In genomic region chr7:38363379-38363778, GRCh38 we compare ENCODE assay signal across 8 cellular contexts.
DNase-seq lines count a peak whose midpoint lies in the region; ATAC-seq and TF ChIP-seq lines count a peak whose summit lies in the region.
"Not testable (repeated sequence)": the region's sequence is repeated elsewhere in the genome, so short reads cannot be mapped to it uniquely, and the experiment has no call there.

No MANE protein-coding gene starts in this region.

- H3K9me3 ChIP-seq in right lobe of liver: not testable (repeated sequence)

- H3K4me3 ChIP-seq in NB4 (ENCODE audit: low read depth, low read length); right lobe of liver: not testable (repeated sequence)

- peaks cover 28% of the 10 kb centered on the region for H3K36me3 Mint-ChIP-seq in activated T-helper 2 cell treated with anti-CD3 and anti-CD28 coated beads, Interferon-gamma antibody, Interleukin-2, Interleukin-4, amounts not matched to agents 10 μg/mL and 5 μg/mL and 100 μg/mL, durations not matched to agents 14 hours and 24 hours and 36 hours (ENCODE audit: low read depth)
- H3K36me3 Mint-ChIP-seq in effector memory CD8-positive, alpha-beta T cell (ENCODE audit: insufficient read depth): peaks cover 36% of the 10 kb centered on the region

- TF ChIP-seq POLR2A in NB4 (IDR thresholded peaks at IDR 0.05; ENCODE audit: extremely low read depth, insufficient read length); right lobe of liver (IDR thresholded peaks at IDR 0.05): not testable (repeated sequence)

- not testable (repeated sequence) for H3K27me3 ChIP-seq in right lobe of liver

- H3K4me1 Mint-ChIP-seq in activated T-helper 2 cell treated with anti-CD3 and anti-CD28 coated beads, Interferon-gamma antibody, Interleukin-2, Interleukin-4, amounts not matched to agents 10 μg/mL and 5 μg/mL and 100 μg/mL, durations not matched to agents 14 hours and 24 hours and 36 hours (ENCODE audit: low read depth): peaks cover 60% of the 10 kb centered on the region
- peaks cover 56 to 64% of the 10 kb centered on the region in 2 donors for H3K4me1 Mint-ChIP-seq in effector memory CD8-positive, alpha-beta T cell (ENCODE audit: low read depth in 2 of 2)

- peak overlapping the region; percentile 82 for H3K4me3 Mint-ChIP-seq in activated T-helper 2 cell treated with anti-CD3 and anti-CD28 coated beads, Interferon-gamma antibody, Interleukin-2, Interleukin-4, amounts not matched to agents 10 μg/mL and 5 μg/mL and 100 μg/mL, durations not matched to agents 14 hours and 24 hours and 36 hours (ENCODE audit: low read depth)
- peak overlapping the region; percentile 93 to 95 for H3K4me3 Mint-ChIP-seq in effector memory CD8-positive, alpha-beta T cell

- H3K27me3 Mint-ChIP-seq in activated T-helper 2 cell treated with anti-CD3 and anti-CD28 coated beads, Interferon-gamma antibody, Interleukin-2, Interleukin-4, amounts not matched to agents 10 μg/mL and 5 μg/mL and 100 μg/mL, durations not matched to agents 14 hours and 24 hours and 36 hours (ENCODE audit: low read depth); effector memory CD8-positive, alpha-beta T cell: not testable (repeated sequence)

- peak; percentile 79 for DNase-seq in NB4 (ENCODE audit: low read depth)
- peak; percentile 47 to 76 (median 67) for DNase-seq in T-helper 1 cell
- DNase-seq in activated T-helper 2 cell treated with anti-CD3 and anti-CD28 coated beads, Interferon-gamma antibody, Interleukin-2, Interleukin-4, amounts not matched to agents 10 μg/mL and 5 μg/mL and 100 μg/mL, durations not matched to agents 14 hours and 24 hours and 36 hours (ENCODE audit: low spot score): peak; percentile 68
- peak; percentile 75 to 76 (median 76) for DNase-seq in effector memory CD8-positive, alpha-beta T cell
- peak in 2 of 3 donors; percentile 58 to 66 for DNase-seq in right lobe of liver
- peak in 2 of 3 experiments; percentile 45 to 68 for DNase-seq in stimulated activated CD4-positive, alpha-beta T cell treated with anti-CD3 and anti-CD28 coated beads, TNF-alpha, amount 100 ng/mL, for 24 hours (ENCODE audit: low read depth in 3 of 3)

- intact Hi-C loops in activated T-helper 2 cell treated with anti-CD3 and anti-CD28 coated beads, Interferon-gamma antibody, Interleukin-2, Interleukin-4, amounts not matched to agents 10 μg/mL and 5 μg/mL and 100 μg/mL, durations not matched to agents 14 hours and 24 hours and 36 hours (cut with micrococcal nuclease); right lobe of liver (cut with DNase I): not testable (repeated sequence)

- H3K27ac ChIP-seq in C4-2B, right lobe of liver: not testable (repeated sequence)

- H3K4me1 ChIP-seq in right lobe of liver: not testable (repeated sequence)

- TF ChIP-seq CTCF in C4-2B (conservative IDR thresholded peaks at IDR 0.05) (peak; percentile 65), NB4 (IDR thresholded peaks at IDR 0.05; ENCODE audit: low read depth, low read length) (peak; percentile 81), right lobe of liver (IDR thresholded peaks at IDR 0.05) (peak; percentile 25 to 58 (median 49))

- WGBS in right lobe of liver (ENCODE audit: insufficient coverage, low coverage, low lambda C conversion rate, missing lambda C conversion rate): 0% methylated on average over 3 of the region's 3 CpGs

- H3K27ac Mint-ChIP-seq in activated T-helper 2 cell treated with anti-CD3 and anti-CD28 coated beads, Interferon-gamma antibody, Interleukin-2, Interleukin-4, amounts not matched to agents 10 μg/mL and 5 μg/mL and 100 μg/mL, durations not matched to agents 14 hours and 24 hours and 36 hours: peak overlapping the region; percentile 96
- H3K27ac Mint-ChIP-seq in effector memory CD8-positive, alpha-beta T cell: peak overlapping the region; percentile 92 to 94

- H3K36me3 ChIP-seq in right lobe of liver: not testable (repeated sequence)

- not testable (repeated sequence) for H3K9me3 Mint-ChIP-seq in activated T-helper 2 cell treated with anti-CD3 and anti-CD28 coated beads, Interferon-gamma antibody, Interleukin-2, Interleukin-4, amounts not matched to agents 10 μg/mL and 5 μg/mL and 100 μg/mL, durations not matched to agents 14 hours and 24 hours and 36 hours; effector memory CD8-positive, alpha-beta T cell

- ATAC-seq in GM21723 (IDR thresholded peaks at IDR 0.05; ENCODE audit: unreplicated experiment) (peak; percentile 40), right lobe of liver (peak; percentile 49 to 68 (median 56))
- peak; percentile 48 for ATAC-seq in effector memory CD8-positive, alpha-beta T cell (replicated peaks)
